ENCODE assay signal across 32 cellular contexts in the genomic region with DNA sequence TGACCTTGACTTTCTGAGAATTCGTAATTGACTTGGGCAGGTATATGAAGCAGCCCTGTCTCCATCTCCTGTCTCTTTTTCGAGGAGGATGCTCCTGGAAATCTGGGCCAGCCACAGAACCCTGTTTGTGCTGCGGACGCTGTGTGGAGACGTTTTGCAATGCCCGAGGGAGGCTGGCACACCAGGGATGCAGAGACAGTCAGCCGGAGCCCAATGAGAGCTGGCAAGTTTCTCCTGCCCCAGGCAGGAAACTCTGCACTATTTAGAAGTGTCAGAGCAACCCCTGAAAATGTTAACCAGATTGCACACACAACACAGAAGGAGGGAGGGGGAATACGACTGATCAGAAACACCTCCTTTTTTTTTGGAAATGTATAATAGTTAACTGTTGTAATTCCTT.
"Had no signal": no experiment of that assay in that cellular context is flagged by ENCODE, and none has a peak within 500 bp of the region (broad histone marks: within the 10 kb centered on the region; RNA-seq: fewer than 3 reads in every experiment).

No MANE protein-coding gene starts in this region.

- H3K9me3 ChIP-seq: gastroesophageal sphincter, psoas muscle, sigmoid colon, thyroid gland, upper lobe of right lung had no signal

- H3K27me3 Mint-ChIP-seq: stimulated activated memory B cell treated with anti-CD40 and anti-IgM and Interleukin-4, amounts not matched to agents 10 μg/mL and 1 μg/mL and 100 μg/mL, for 72 hours; stimulated activated naive CD8-positive, alpha-beta T cell treated with anti-CD3 and anti-CD28 coated beads, Interleukin-15, amount 100 ng/mL, for 72 hours had no signal

- H3K9me3 Mint-ChIP-seq: activated T-cell treated with anti-CD3 and anti-CD28 coated beads, Interleukin-2, amount 50 U/mL, for 72 hours; naive B cell; stimulated activated memory B cell treated with anti-CD40 and anti-IgM and Interleukin-4, amounts not matched to agents 10 μg/mL and 1 μg/mL and 100 μg/mL, for 72 hours; stimulated activated naive CD8-positive, alpha-beta T cell treated with anti-CD3 and anti-CD28 coated beads, Interleukin-15, amount 100 ng/mL, for 72 hours had no signal

- H3K27me3 ChIP-seq: dorsolateral prefrontal cortex, gastroesophageal sphincter, hepatocyte, neural progenitor cell, sigmoid colon, thyroid gland, upper lobe of right lung had no signal

- H3K27ac ChIP-seq: coronary artery, dorsolateral prefrontal cortex, gastroesophageal sphincter, hepatocyte, neural progenitor cell, parathyroid adenoma, psoas muscle, sigmoid colon, thyroid gland, upper lobe of right lung, VCaP had no signal

- ATAC-seq: activated naive CD4-positive, alpha-beta T cell treated with anti-CD3 and anti-CD28 coated beads, Interleukin-2, amount 50 U/mL, for 72 hours; activated T-cell treated with anti-CD3 and anti-CD28 coated beads, Interleukin-2, amount 50 U/mL, for 72 hours; gastroesophageal sphincter; left cardiac atrium; left ventricle myocardium superior; psoas muscle; stimulated activated memory B cell treated with anti-CD40 and anti-IgM and Interleukin-4, amounts not matched to agents 10 μg/mL and 1 μg/mL and 100 μg/mL, for 72 hours; stimulated activated naive CD8-positive, alpha-beta T cell treated with anti-CD3 and anti-CD28 coated beads, Interleukin-15, amount 100 ng/mL, for 72 hours; upper lobe of right lung had no signal

- H3K9ac ChIP-seq: neural progenitor cell, parathyroid adenoma had no signal

- H3K4me3 ChIP-seq: coronary artery, dorsolateral prefrontal cortex, gastroesophageal sphincter, hepatocyte, neural progenitor cell, psoas muscle, sigmoid colon, thyroid gland, upper lobe of right lung had no signal

- H3K36me3 Mint-ChIP-seq: activated naive CD4-positive, alpha-beta T cell treated with anti-CD3 and anti-CD28 coated beads, Interleukin-2, amount 50 U/mL, for 72 hours; naive B cell; neural progenitor cell; stimulated activated memory B cell treated with anti-CD40 and anti-IgM and Interleukin-4, amounts not matched to agents 10 μg/mL and 1 μg/mL and 100 μg/mL, for 72 hours had no signal

- H3K4me1 ChIP-seq: gastroesophageal sphincter, psoas muscle, sigmoid colon, thyroid gland, upper lobe of right lung had no signal

- FAIRE-seq: small intestine, TTC549 had no signal

- H2AFZ ChIP-seq: hepatocyte, neural progenitor cell, parathyroid adenoma had no signal

- H3K27ac Mint-ChIP-seq: activated naive CD4-positive, alpha-beta T cell treated with anti-CD3 and anti-CD28 coated beads, Interleukin-2, amount 50 U/mL, for 72 hours; activated T-cell treated with anti-CD3 and anti-CD28 coated beads, Interleukin-2, amount 50 U/mL, for 72 hours; naive B cell; neural progenitor cell; stimulated activated memory B cell treated with anti-CD40 and anti-IgM and Interleukin-4, amounts not matched to agents 10 μg/mL and 1 μg/mL and 100 μg/mL, for 72 hours; stimulated activated naive CD8-positive, alpha-beta T cell treated with anti-CD3 and anti-CD28 coated beads, Interleukin-15, amount 100 ng/mL, for 72 hours had no signal

- H3K4me2 ChIP-seq: hepatocyte, neural progenitor cell had no signal

- H3K4me3 Mint-ChIP-seq: activated T-cell treated with anti-CD3 and anti-CD28 coated beads, Interleukin-2, amount 50 U/mL, for 72 hours; naive B cell; neural progenitor cell; stimulated activated memory B cell treated with anti-CD40 and anti-IgM and Interleukin-4, amounts not matched to agents 10 μg/mL and 1 μg/mL and 100 μg/mL, for 72 hours; stimulated activated naive CD8-positive, alpha-beta T cell treated with anti-CD3 and anti-CD28 coated beads, Interleukin-15, amount 100 ng/mL, for 72 hours had no signal

- H3K36me3 ChIP-seq: gastroesophageal sphincter, neural progenitor cell, sigmoid colon, thyroid gland, upper lobe of right lung had no signal

- DNase-seq: activated CD4-positive, alpha-beta T cell treated with anti-CD3 and anti-CD28 coated beads for 4 hours; activated CD4-positive, alpha-beta T cell treated with anti-CD3 and anti-CD28 coated beads, Interleukin-2, amount 50 U/mL, for 4 hours; activated naive CD4-positive, alpha-beta T cell; activated T-cell treated with anti-CD3 and anti-CD28 coated beads for 4 hours; activated T-cell treated with anti-CD3 and anti-CD28 coated beads, Interleukin-2, amount 50 U/mL, for 72 hours; cerebellar nuclear complex; effector memory CD4-positive, alpha-beta T cell; erythroblast; islet precursor cell; left cardiac atrium; left ventricle myocardium superior; naive B cell; occipital lobe; psoas muscle; sigmoid colon; small intestine; stimulated activated CD4-positive, alpha-beta T cell treated with anti-CD3 and anti-CD28 coated beads, Interleukin-4, amount 100 ng/mL, for 24 hours; stimulated activated naive CD8-positive, alpha-beta T cell treated with anti-CD3 and anti-CD28 coated beads, Interleukin-15, amount 100 ng/mL, for 72 hours; substantia nigra; T-helper 9 cell; thyroid gland; upper lobe of right lung had no signal

- H3K79me2 ChIP-seq: hepatocyte, parathyroid adenoma had no signal
